In the genomic region with DNA sequence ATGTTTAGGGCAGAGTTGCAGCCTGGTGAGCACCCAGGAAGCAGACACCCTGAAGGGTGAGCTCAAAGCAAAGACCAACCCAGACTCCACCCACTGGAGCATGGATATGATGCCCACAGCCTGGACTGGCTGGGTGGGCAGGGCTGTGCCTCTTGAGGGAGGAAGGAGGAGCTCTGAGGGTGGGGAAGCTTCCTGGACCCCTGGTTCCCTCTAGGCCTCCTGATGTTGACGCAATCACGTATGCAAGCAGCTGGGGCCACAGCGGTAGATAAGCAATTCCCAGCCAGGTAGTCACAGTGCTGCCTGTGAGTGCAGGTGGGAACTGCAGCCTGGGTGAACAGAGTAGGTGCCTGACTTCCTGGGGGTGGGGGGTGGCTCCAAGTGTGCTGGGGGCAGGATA, we compare ENCODE assay signal across 17 cellular contexts.
DNase-seq lines count a peak whose midpoint lies in the region; ATAC-seq and TF ChIP-seq lines count a peak whose summit lies in the region.
"Had no signal": no experiment of that assay in that cellular context is flagged by ENCODE, and none has a peak within 500 bp of the region (broad histone marks: within the 10 kb centered on the region; RNA-seq: fewer than 3 reads in every experiment).

No MANE protein-coding gene starts in this region.

- no peak overlapping the region for H2AFZ ChIP-seq in neuronal stem cell (ENCODE audit: low read length)

- H3K9me3 ChIP-seq in neuronal stem cell (replicated peaks in 1 of 2; ENCODE audit: control insufficient read depth in 2 of 2, insufficient read depth in 1 of 2, low read depth in 1 of 2, low read length in 2 of 2) (peaks cover 0 to 3% of the 10 kb centered on the region in 2 donors), gastroesophageal sphincter (no peaks in the 10 kb centered on the region)
- H3K9me3 ChIP-seq: upper lobe of right lung had no signal

- H3K4me3 ChIP-seq in neuronal stem cell (ENCODE audit: low read length in 2 of 2) (peak overlapping the region in 1 of 2 donors; percentile 47), gastroesophageal sphincter (no peak overlapping the region)
- H3K4me3 ChIP-seq: upper lobe of right lung had no signal

- no peak overlapping the region for H2BK5ac ChIP-seq in neuronal stem cell (ENCODE audit: low read length)

- DNase-seq in NCI-H2029 (lab: John Stamatoyannopoulos, UW) = peak; percentile 46
- DNase-seq in NCI-H2029 treated with DMSO at 0.1 percent for 48 hours (lab: John Stamatoyannopoulos, UW) = no peak
- DNase-seq in NCI-H146 treated with DMSO at 0.1 percent for 48 hours (lab: John Stamatoyannopoulos, UW; ENCODE audit: unreplicated experiment) = peak; percentile 26
- peak; percentile 25 for DNase-seq in WTC11 (ENCODE audit: low spot score)
- DNase-seq in neuronal stem cell (ENCODE audit: low spot score) = no peak
- no peak for DNase-seq in activated CD8-positive, alpha-beta T cell treated with anti-CD3 and anti-CD28 coated beads, Interleukin-2, amount 10 ng/mL, durations not matched to agents 7 days and 5 days
- DNase-seq in SKM-1 treated with dmso at 0.1 percent for 144 hours (lab: John Stamatoyannopoulos, UW; ENCODE audit: unreplicated experiment) = no peak
- DNase-seq: activated CD4-positive, alpha-beta T cell treated with anti-CD3 and anti-CD28 coated beads, Interleukin-2, amount 50 U/mL, for 1 hour; activated CD8-positive, alpha-beta memory T cell treated with anti-CD3 and anti-CD28 coated beads, Interleukin-2, amount 50 U/mL, for 48 hours; activated effector memory CD4-positive, alpha-beta T cell treated with Interleukin-2 at 50 U/mL for 16 hours; NCI-H446 treated with DMSO at 0.1 percent for 48 hours; nucleus accumbens; upper lobe of right lung had no signal

- H3K27ac Mint-ChIP-seq in WTC11 = no peak overlapping the region
- H3K27ac Mint-ChIP-seq in activated CD8-positive, alpha-beta T cell treated with anti-CD3 and anti-CD28 coated beads, Interleukin-2, amount 10 ng/mL, durations not matched to agents 7 days and 5 days = no peak overlapping the region
- H3K27ac Mint-ChIP-seq: B cell, brain had no signal

- WGBS in neuronal stem cell (ENCODE audit: extremely low coverage in 2 of 2, insufficient read length in 2 of 2, insufficient replicate concordance in 1 of 2), 2 donors = no CpG with 5 or more reads among the region's 3 CpGs
- 13% methylated on average over 2 of the region's 3 CpGs; no CpG with 5 or more reads in 1 of the 2 donors for WGBS in gastroesophageal sphincter (ENCODE audit: low coverage in 1 of 2), 2 donors

- no peak overlapping the region for H3K4me2 ChIP-seq in neuronal stem cell (ENCODE audit: insufficient read depth, low read length, poor library complexity, severe bottlenecking)

- H3K9ac ChIP-seq in neuronal stem cell (ENCODE audit: low read depth, low read length, poor library complexity) = no peak overlapping the region

- no peak for TF ChIP-seq EP300 in gastroesophageal sphincter (IDR thresholded peaks at IDR 0.05)

- H3K4me1 Mint-ChIP-seq in WTC11 = peaks cover 19% of the 10 kb centered on the region
- no peaks in the 10 kb centered on the region for H3K4me1 Mint-ChIP-seq in activated CD8-positive, alpha-beta T cell treated with anti-CD3 and anti-CD28 coated beads, Interleukin-2, amount 10 ng/mL, durations not matched to agents 7 days and 5 days (ENCODE audit: low read depth)
- H3K4me1 Mint-ChIP-seq: B cell, brain had no signal

- ATAC-seq in WTC11 (peak; percentile 82), gastroesophageal sphincter (no peak)
- ATAC-seq in activated CD8-positive, alpha-beta T cell treated with anti-CD3 and anti-CD28 coated beads, Interleukin-2, amount 10 ng/mL, durations not matched to agents 7 days and 5 days = no peak
- ATAC-seq: upper lobe of right lung had no signal

- H3K27ac ChIP-seq in neuronal stem cell (replicated peaks; ENCODE audit: low read length) = no peak overlapping the region
- no peak overlapping the region for H3K27ac ChIP-seq in gastroesophageal sphincter
- H3K27ac ChIP-seq: RWPE1, upper lobe of right lung had no signal

- H3K14ac ChIP-seq in neuronal stem cell (ENCODE audit: low read length) = no peak overlapping the region

- no peak overlapping the region for H3K23ac ChIP-seq in neuronal stem cell (ENCODE audit: low read depth, low read length, poor library complexity)

- H3K4me1 ChIP-seq in neuronal stem cell (ENCODE audit: control insufficient read depth in 2 of 2, insufficient read depth in 1 of 2, low read depth in 1 of 2, low read length in 2 of 2) (no peaks in the 10 kb centered on the region), gastroesophageal sphincter (no peaks in the 10 kb centered on the region)
- H3K4me1 ChIP-seq: upper lobe of right lung had no signal

- H2BK120ac ChIP-seq in neuronal stem cell (ENCODE audit: low read depth, low read length) = no peak overlapping the region

- H3K27me3 ChIP-seq in neuronal stem cell (ENCODE audit: control insufficient read depth in 3 of 3, insufficient read depth in 3 of 3, low read depth in 1 of 3, low read length in 3 of 3) = no peaks in the 10 kb centered on the region
- H3K27me3 ChIP-seq in gastroesophageal sphincter = no peaks in the 10 kb centered on the region
- H3K27me3 ChIP-seq: upper lobe of right lung had no signal

- H2AK5ac ChIP-seq in neuronal stem cell (ENCODE audit: low read depth, low read length) = no peak overlapping the region

- TF ChIP-seq POLR2A in gastroesophageal sphincter (IDR thresholded peaks at IDR 0.05) = no peak

- no peak overlapping the region for H4K91ac ChIP-seq in neuronal stem cell (ENCODE audit: low read depth, low read length, poor library complexity)

- H3K4ac ChIP-seq in neuronal stem cell (ENCODE audit: low read length) = no peak overlapping the region

- peaks cover 15% of the 10 kb centered on the region for H3K9me3 Mint-ChIP-seq in WTC11
- peaks cover 8% of the 10 kb centered on the region for H3K9me3 Mint-ChIP-seq in activated CD8-positive, alpha-beta T cell treated with anti-CD3 and anti-CD28 coated beads, Interleukin-2, amount 10 ng/mL, durations not matched to agents 7 days and 5 days (ENCODE audit: insufficient read depth)

- POLR2A ChIA-PET in WTC11 (lab: Charles Lee) = interaction anchor here (0.5 to 0.6 kb wide), 2 partner anchors 119 to 312 kb away, joined by 3 read pairs; no protein-coding TSS in a partner anchor
- POLR2A ChIA-PET in activated CD8-positive, alpha-beta T cell treated with anti-CD3 and anti-CD28 coated beads, Interleukin-2, amount 10 ng/mL, durations not matched to agents 7 days and 5 days (lab: Charles Lee) = interaction anchor here (0.6 kb wide), 1 partner anchor 46 kb away, joined by 3 read pairs; no protein-coding TSS in a partner anchor

- H2BK15ac ChIP-seq in neuronal stem cell (ENCODE audit: low read length) = peak overlapping the region; percentile 91

- no peak overlapping the region for H2BK12ac ChIP-seq in neuronal stem cell (ENCODE audit: low read length)

- H3K36me3 ChIP-seq in neuronal stem cell (replicated peaks in 1 of 2; ENCODE audit: control insufficient read depth in 2 of 2, insufficient read depth in 2 of 2, low read length in 2 of 2) (no peaks in the 10 kb centered on the region), gastroesophageal sphincter (no peaks in the 10 kb centered on the region)
- H3K36me3 ChIP-seq: upper lobe of right lung had no signal

- TF ChIP-seq CTCF in WTC11 (IDR thresholded peaks at IDR 0.05) (no peak), gastroesophageal sphincter (IDR thresholded peaks at IDR 0.05) (no peak)

- 0 out of 2 replicates have a peak, but pooled peaks cover 2% of the 10 kb centered on the region for H3K36me3 Mint-ChIP-seq in WTC11
- no peaks in the 10 kb centered on the region for H3K36me3 Mint-ChIP-seq in activated CD8-positive, alpha-beta T cell treated with anti-CD3 and anti-CD28 coated beads, Interleukin-2, amount 10 ng/mL, durations not matched to agents 7 days and 5 days (ENCODE audit: low read depth)
- H3K36me3 Mint-ChIP-seq: brain had no signal

- no peak overlapping the region for H3K4me3 Mint-ChIP-seq in WTC11
- no peak overlapping the region for H3K4me3 Mint-ChIP-seq in activated CD8-positive, alpha-beta T cell treated with anti-CD3 and anti-CD28 coated beads, Interleukin-2, amount 10 ng/mL, durations not matched to agents 7 days and 5 days
- H3K4me3 Mint-ChIP-seq: B cell, brain had no signal

- H4K8ac ChIP-seq in neuronal stem cell (ENCODE audit: low read depth, low read length) = no peak overlapping the region

- H3K18ac ChIP-seq in neuronal stem cell (ENCODE audit: low read length) = peak overlapping the region; percentile 32

- H3K79me1 ChIP-seq in neuronal stem cell (ENCODE audit: low read depth, low read length) = no peaks in the 10 kb centered on the region

- peaks cover 10% of the 10 kb centered on the region for H3K27me3 Mint-ChIP-seq in WTC11 (ENCODE audit: low read depth)
- H3K27me3 Mint-ChIP-seq in activated CD8-positive, alpha-beta T cell treated with anti-CD3 and anti-CD28 coated beads, Interleukin-2, amount 10 ng/mL, durations not matched to agents 7 days and 5 days (ENCODE audit: low read depth) = peaks cover 2% of the 10 kb centered on the region

- CTCF ChIA-PET in WTC11 (lab: Charles Lee) = interaction anchor here (0.7 to 2.3 kb wide), 7 partner anchors 9 to 746 kb away, joined by 3 to 12 read pairs (median 4); no protein-coding TSS in a partner anchor
- CTCF ChIA-PET in activated CD8-positive, alpha-beta T cell treated with anti-CD3 and anti-CD28 coated beads, Interleukin-2, amount 10 ng/mL, durations not matched to agents 7 days and 5 days (lab: Charles Lee) = no interaction called here

TF ChIP-seq in WTC11, 78 proteins besides CTCF, POLR2A, EP300 and RAD21:
- TF ChIP-seq ZNF423 (CRISPR knock-in tag; IDR thresholded peaks at IDR 0.05) = peak; percentile 94
- TF ChIP-seq ZNF512 (CRISPR knock-in tag; IDR thresholded peaks at IDR 0.05; ENCODE audit: borderline replicate concordance) = no peak

Comparison
In these comparisons a context has a peak if more than half of its experiments do, and no peak if none do; other contexts are left out.
1. DNase-seq: peak in NCI-H2029 (single experiment), NCI-H146 treated with DMSO at 0.1 percent for 48 hours (single experiment) and WTC11 (single experiment); none in NCI-H2029 treated with DMSO at 0.1 percent for 48 hours (single experiment), neuronal stem cell (single experiment), activated CD8-positive, alpha-beta T cell treated with anti-CD3 and anti-CD28 coated beads, Interleukin-2, amount 10 ng/mL, durations not matched to agents 7 days and 5 days (single experiment) and SKM-1 treated with dmso at 0.1 percent for 144 hours (single experiment).